ENCODE assay signal across 18 cellular contexts in genomic region chr12:111355181-111355925, GRCh38. TPM values are rescaled to one million over a fixed set of nuclear protein-coding genes. Genes with fewer than 3 reads are reported as not detected.
DNase-seq lines count a peak whose midpoint lies in the region; ATAC-seq and TF ChIP-seq lines count a peak whose summit lies in the region.
"Had no signal": no experiment of that assay in that cellular context is flagged by ENCODE, and none has a peak within 500 bp of the region (broad histone marks: within the 10 kb centered on the region; RNA-seq: fewer than 3 reads in every experiment).

No MANE protein-coding gene starts in this region.

- H3K27me3 Mint-ChIP-seq in memory B cell, result peaks cover 4% of the 10 kb centered on the region

- no peaks in the 10 kb centered on the region for H3K9me3 Mint-ChIP-seq in memory B cell
- H3K9me3 Mint-ChIP-seq: T-cell had no signal

- peak overlapping the region; percentile 37 for H3K4me3 Mint-ChIP-seq in memory B cell
- H3K4me3 Mint-ChIP-seq: T-cell had no signal

- peaks cover 9% of the 10 kb centered on the region for H3K4me1 ChIP-seq in OCI-LY7 (ENCODE audit: insufficient read depth, low read length, poor library complexity, severe bottlenecking)

- no peak overlapping the region for H3K27ac ChIP-seq in OCI-LY7 (ENCODE audit: low read depth, low read length, poor library complexity, severe bottlenecking)
- H3K27ac ChIP-seq: HL-60, PC-9, SK-N-MC had no signal

- POLR2A ChIA-PET in OCI-LY7 (lab: Charles Lee), result no interaction called here

- H3K4me1 Mint-ChIP-seq in memory B cell, result peaks cover 21% of the 10 kb centered on the region

- no peaks in the 10 kb centered on the region for H3K36me3 Mint-ChIP-seq in memory B cell
- H3K36me3 Mint-ChIP-seq: T-cell had no signal

- CTCF ChIA-PET in OCI-LY7 (lab: Charles Lee; ENCODE audit: unreplicated experiment), result no interaction called here

- intact Hi-C loops in OCI-LY7 (cut with micrococcal nuclease; ENCODE audit: unreplicated experiment), result no loop called here

- H3K4me3 ChIP-seq in OCI-LY7 (ENCODE audit: low read depth, low read length, poor library complexity, severe bottlenecking), result no peak overlapping the region
- H3K4me3 ChIP-seq: PC-9, SK-N-MC had no signal

- H3K79me2 ChIP-seq in OCI-LY7 (ENCODE audit: insufficient read depth, low read depth, low read length), result no peaks in the 10 kb centered on the region

- ATAC-seq in memory B cell (ENCODE audit: low read depth), result peak; percentile 91
- no peak for ATAC-seq in GM18870 (IDR thresholded peaks at IDR 0.05; ENCODE audit: unreplicated experiment)
- ATAC-seq: T-cell had no signal

- no peaks in the 10 kb centered on the region for H3K36me3 ChIP-seq in OCI-LY7 (ENCODE audit: insufficient read depth, low read length)

- TF ChIP-seq CTCF in OCI-LY7 (conservative IDR thresholded peaks at IDR 0.05; ENCODE audit: low read length), result no peak

- peak overlapping the region; percentile 46; the same call in 1 of the 2 replicates for H2AFZ ChIP-seq in OCI-LY7 (ENCODE audit: low read length)
- H2AFZ ChIP-seq: PC-9 had no signal

- peak overlapping the region; percentile 30 for H3K4me2 ChIP-seq in OCI-LY7 (ENCODE audit: low read length)
- H3K4me2 ChIP-seq: PC-9 had no signal

- peak overlapping the region; percentile 60 for H3K27ac Mint-ChIP-seq in memory B cell
- H3K27ac Mint-ChIP-seq: T-cell had no signal

- no TSS peak for BruUV-seq in OCI-LY7 (replicated peaks; lab: Mats Ljungman, UMichigan)

- H4K20me1 ChIP-seq in OCI-LY7 (ENCODE audit: insufficient read depth, low read length), result no peaks in the 10 kb centered on the region

- H3K9me2 ChIP-seq in OCI-LY7 (ENCODE audit: insufficient read depth, low read length), result no peaks in the 10 kb centered on the region

- no peaks in the 10 kb centered on the region for H3K9me3 ChIP-seq in OCI-LY7 (ENCODE audit: low read length)

- DNase-seq in NOMO-1 treated with DMSO at 0.1 percent for 48 hours (lab: John Stamatoyannopoulos, UW; ENCODE audit: unreplicated experiment) (peak; percentile 22), NOMO-1 treated with dmso at 0.1 percent for 144 hours (lab: John Stamatoyannopoulos, UW; ENCODE audit: unreplicated experiment) (no peak), OCI-LY7 (ENCODE audit: low spot score) (peak; percentile 40), memory B cell (ENCODE audit: low spot score in 2 of 2) (peak in 1 of 2 donors; percentile 20), GM03348 (ENCODE audit: low spot score) (no peak), NCI-H69 (lab: John Stamatoyannopoulos, UW) (no peak), HuH-7.5 (ENCODE audit: low spot score) (no peak)
- DNase-seq: 8988T, DMS79 treated with DMSO at 0.1 percent for 48 hours, NCI-H1105, NCI-H1694 treated with DMSO at 0.1 percent for 48 hours, NCI-H345, NCI-H526, PC-9, T-cell had no signal

RNA-seq across cellular contexts. Expression of gene PHETA1, which starts 13.5 kb away (rescaled TPM):
- 0.70 and 0.73 TPM in 2 replicates for total RNA-seq in OCI-LY7 (2014; rRNA removed; shearing (Covaris generic))
- 2.7 TPM in 2 replicates for total RNA-seq in OCI-LY7 (2022)

RNA-seq across cellular contexts. Expression of gene SH2B3, which starts 50.4 kb away (rescaled TPM):
- 16.3 and 25.8 TPM in 2 replicates for total RNA-seq in OCI-LY7 (2014; rRNA removed; shearing (Covaris generic))
- total RNA-seq in OCI-LY7 (2022), result 45.9 and 51.3 TPM in 2 replicates

Comparison
In these comparisons a context has a peak if more than half of its experiments do, and no peak if none do; other contexts are left out.
1. DNase-seq: peak in NOMO-1 treated with DMSO at 0.1 percent for 48 hours (single experiment) and OCI-LY7 (single experiment); none in NOMO-1 treated with dmso at 0.1 percent for 144 hours (single experiment), GM03348 (single experiment), NCI-H69 (single experiment) and HuH-7.5 (single experiment).